14 cellular contexts compared by ENCODE assay signal in the genomic region with DNA sequence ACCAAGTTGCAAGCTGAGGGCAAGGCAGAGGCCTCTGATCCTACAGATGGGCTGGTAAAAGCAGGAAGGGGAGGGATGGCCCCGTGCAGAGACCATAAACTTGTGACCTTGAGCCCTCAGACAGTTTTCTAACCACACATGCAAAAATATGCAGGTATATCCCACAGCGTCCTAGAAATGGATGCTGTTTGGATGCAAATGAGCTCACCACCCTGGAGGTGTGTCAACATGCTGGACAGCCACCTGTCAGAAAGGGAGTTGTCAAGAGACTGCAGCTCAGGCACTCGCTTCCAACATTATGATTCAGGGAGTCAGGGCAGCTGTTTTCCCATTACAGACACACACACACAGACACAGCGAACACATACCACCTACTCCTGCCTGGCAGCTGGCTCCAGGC.
"Had no signal": no experiment of that assay in that cellular context is flagged by ENCODE, and none has a peak within 500 bp of the region (broad histone marks: within the 10 kb centered on the region; RNA-seq: fewer than 3 reads in every experiment).

No MANE protein-coding gene starts in this region.

- H3K27ac ChIP-seq: brain microvascular endothelial cell, epithelial cell of prostate, sigmoid colon, thoracic aorta had no signal

- H3K9me3 ChIP-seq: sigmoid colon, thoracic aorta had no signal

- H3K4me3 ChIP-seq: lung, sigmoid colon, thoracic aorta had no signal

- DNase-seq: activated CD4-positive, alpha-beta T cell treated with anti-CD3 and anti-CD28 coated beads, Interleukin-2, amount 50 U/mL, for 4 hours; activated CD4-positive, CD25-positive, alpha-beta regulatory T cell treated with anti-CD3 and anti-CD28 coated beads, Interleukin-2, amount 50 U/mL, for 72 hours; activated naive CD4-positive, alpha-beta T cell treated with Interleukin-2 at 50 U/mL for 16 hours; activated T-cell treated with anti-CD3 and anti-CD28 coated beads for 4 hours; brain microvascular endothelial cell; cerebellar nuclear complex; effector memory CD8-positive, alpha-beta T cell; head of caudate nucleus; midbrain; sigmoid colon; T1000 had no signal

- H3K36me3 ChIP-seq: brain microvascular endothelial cell, thoracic aorta had no signal

- H3K27me3 ChIP-seq: brain microvascular endothelial cell, sigmoid colon had no signal
